ENCODE assay signal across 29 cellular contexts in the genomic region with DNA sequence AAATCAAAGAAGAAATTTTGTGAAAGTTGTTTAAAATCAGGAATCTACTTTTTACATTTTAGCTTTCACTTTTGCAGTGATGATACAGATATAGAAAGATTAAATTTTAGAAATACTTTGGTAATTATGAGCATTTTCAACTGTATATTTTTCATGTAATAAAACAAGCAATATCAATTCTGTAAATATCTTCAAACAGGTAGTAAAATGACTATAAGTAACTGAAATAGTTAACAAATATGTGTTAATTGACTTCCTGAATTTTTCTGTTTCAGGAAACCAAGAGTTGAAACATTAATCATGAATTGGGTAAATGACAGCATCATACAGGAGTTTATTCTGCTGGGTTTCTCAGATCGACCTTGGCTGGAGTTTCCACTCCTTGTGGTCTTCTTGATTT. TPM values are rescaled to one million over a fixed set of nuclear protein-coding genes. Genes with fewer than 3 reads are reported as not detected.
"Had no signal": no experiment of that assay in that cellular context is flagged by ENCODE, and none has a peak within 500 bp of the region (broad histone marks: within the 10 kb centered on the region; RNA-seq: fewer than 3 reads in every experiment).

TSS of gene OR2B6 (plus strand) at position 301 of the 400 bp plus-strand sequence. CDS start at position 301, 0 bp downstream.

- H3K27ac ChIP-seq: adrenal gland, PC-9 had no signal

- H3K4me3 ChIP-seq: adrenal gland, MG63, PC-9 had no signal

- DNase-seq: activated CD4-positive, alpha-beta T cell treated with anti-CD3 and anti-CD28 coated beads for 48 hours; activated CD4-positive, alpha-beta T cell treated with anti-CD3 and anti-CD28 coated beads, Interleukin-2, amount 50 U/mL, for 4 hours; activated CD4-positive, CD25-positive, alpha-beta regulatory T cell treated with anti-CD3 and anti-CD28 coated beads, Interleukin-2, amount 50 U/mL, for 72 hours; activated CD8-positive, alpha-beta memory T cell treated with anti-CD3 and anti-CD28 coated beads, Interleukin-2, amount 50 U/mL, for 48 hours; activated CD8-positive, alpha-beta T cell treated with anti-CD3 and anti-CD28 coated beads, Interleukin-2, amount 10 ng/mL, durations not matched to agents 7 days and 5 days; activated naive CD4-positive, alpha-beta T cell treated with anti-CD3 and anti-CD28 coated beads, Interleukin-2, amount 50 U/mL, for 16 hours; activated naive CD8-positive, alpha-beta T cell treated with anti-CD3 and anti-CD28 coated beads, Interleukin-2, amount 10 ng/mL, durations not matched to agents 7 days and 5 days; activated T-cell treated with anti-CD3 and anti-CD28 coated beads, Interleukin-2, amount 50 U/mL, for 1 hour; adrenal gland; anterior cingulate cortex; cerebellar nuclear complex; MG63; MV-4-11; NCI-H1092 treated with DMSO at 0.1 percent for 48 hours; NCI-H1417 treated with DMSO at 0.1 percent for 48 hours; NCI-H1694; NCI-H2029; NCI-H2107; NCI-H2171 treated with DMSO at 0.1 percent for 48 hours; NCI-H345; NCI-H510A; NCI-H526 treated with DMSO at 0.1 percent for 48 hours; NCI-H82; NK-92 treated with Interleukin-12 subunit alpha and Interleukin-12 subunit beta, amount 100 ng/mL, for 24 hours; PC-9; SHP77 treated with DMSO at 0.1 percent for 48 hours had no signal

- ATAC-seq: activated CD8-positive, alpha-beta T cell treated with anti-CD3 and anti-CD28 coated beads, Interleukin-2, amount 10 ng/mL, durations not matched to agents 7 days and 5 days; WTC11 had no signal

- H2AFZ ChIP-seq: PC-9 had no signal

- H3K36me3 ChIP-seq: adrenal gland, MG63 had no signal

- H3K9me3 ChIP-seq: adrenal gland, MG63 had no signal

- H3K4me2 ChIP-seq: PC-9 had no signal

- H3K4me1 ChIP-seq: adrenal gland had no signal

RNA-seq across cellular contexts. Expression of gene OR2B6, which starts in this region (rescaled TPM):
- total RNA-seq: activated CD8-positive, alpha-beta T cell treated with anti-CD3 and anti-CD28 coated beads, Interleukin-2, amount 10 ng/mL, durations not matched to agents 7 days and 5 days; activated naive CD8-positive, alpha-beta T cell treated with anti-CD3 and anti-CD28 coated beads, Interleukin-2, amount 10 ng/mL, durations not matched to agents 7 days and 5 days; adrenal gland; cardiac septum; SK-MEL-5; WTC11 had no signal
- polyA plus RNA-seq: adrenal gland had no signal
